Comparison of ENCODE assay signal across 13 cellular contexts in the genomic region with DNA sequence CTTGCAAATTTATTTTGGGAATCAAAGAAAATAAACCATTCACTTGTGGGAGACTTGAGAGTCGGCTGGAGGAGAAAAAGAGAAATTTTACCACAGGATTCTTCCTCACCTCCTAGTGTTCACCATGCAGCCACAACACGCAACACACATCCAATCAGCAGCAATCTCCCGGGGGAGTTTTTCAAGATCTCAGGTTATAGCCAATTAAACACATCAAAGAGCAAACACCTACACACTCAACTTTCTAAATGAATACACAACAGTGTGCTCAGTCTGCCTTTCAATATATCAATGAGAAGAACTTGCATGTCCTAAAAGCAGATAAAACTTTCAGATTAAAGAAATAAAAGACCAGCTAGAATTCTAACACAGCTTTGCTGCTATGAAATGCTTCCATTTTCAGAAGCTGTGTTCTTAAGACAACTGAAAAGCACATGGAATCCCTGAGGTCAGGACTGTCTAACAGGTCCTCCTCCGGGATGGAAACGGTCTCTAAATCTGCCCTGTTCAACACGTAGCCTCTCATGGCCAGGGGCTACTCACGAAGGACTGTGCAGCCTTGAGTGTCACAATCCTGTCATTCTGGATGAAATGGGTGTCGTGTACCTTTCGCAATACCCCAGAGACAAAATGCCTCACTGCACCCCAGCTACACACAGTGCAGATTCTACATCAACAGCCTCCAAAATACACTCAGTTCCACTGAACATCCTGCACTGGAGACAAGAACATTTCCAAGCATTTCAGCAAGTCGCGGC.
DNase-seq lines count a peak whose midpoint lies in the region; ATAC-seq and TF ChIP-seq lines count a peak whose summit lies in the region.
"Had no signal": no experiment of that assay in that cellular context is flagged by ENCODE, and none has a peak within 500 bp of the region (broad histone marks: within the 10 kb centered on the region; RNA-seq: fewer than 3 reads in every experiment).

No MANE protein-coding gene starts in this region.

- no peaks in the 10 kb centered on the region for H3K9me3 Mint-ChIP-seq in dendritic cell treated with granulocyte-macrophage colony-stimulating factor and Interleukin-4, amounts not matched to agents 40 ng/mL and 50 ng/mL, for 4 days
- H3K9me3 Mint-ChIP-seq in CD4-positive, alpha-beta T cell, result no peaks in the 10 kb centered on the region

- intact Hi-C loops in dendritic cell treated with granulocyte-macrophage colony-stimulating factor and Interleukin-4, amounts not matched to agents 40 ng/mL and 50 ng/mL, for 4 days (cut with micrococcal nuclease), result loop anchor here (5.0 kb wide), 1 partner anchor 161 kb away; no protein-coding TSS in a partner anchor
- intact Hi-C loops in ascending aorta (cut with DNase I), result no loop called here
- intact Hi-C loops in CD4-positive, alpha-beta T cell (cut with DNase I, micrococcal nuclease), result no loop called here

- H3K27me3 ChIP-seq in ascending aorta, result no peaks in the 10 kb centered on the region
- H3K27me3 ChIP-seq in CD4-positive, alpha-beta T cell (ENCODE audit: control insufficient read depth, insufficient read depth, low read length), result no peaks in the 10 kb centered on the region
- H3K27me3 ChIP-seq: esophagus muscularis mucosa had no signal

- no peaks in the 10 kb centered on the region for H3K9me3 ChIP-seq in ascending aorta
- no peaks in the 10 kb centered on the region for H3K9me3 ChIP-seq in CD4-positive, alpha-beta T cell (ENCODE audit: control insufficient read depth, low read length)
- H3K9me3 ChIP-seq: esophagus muscularis mucosa, thoracic aorta had no signal

- H3K4me3 ChIP-seq in ascending aorta, result no peak overlapping the region
- H3K4me3 ChIP-seq: esophagus muscularis mucosa, thoracic aorta had no signal

- H3K4me3 Mint-ChIP-seq in dendritic cell treated with granulocyte-macrophage colony-stimulating factor and Interleukin-4, amounts not matched to agents 40 ng/mL and 50 ng/mL, for 4 days, result no peak overlapping the region
- no peak overlapping the region for H3K4me3 Mint-ChIP-seq in CD4-positive, alpha-beta T cell

- in situ Hi-C loops in GM13976 (cut with MboI; ENCODE audit: low sequenced_read_pairs, unreplicated experiment), result no loop called here

- POLR2A ChIA-PET in CD4-positive, alpha-beta T cell (lab: Charles Lee), result no interaction called here

- H3K36me3 ChIP-seq in ascending aorta, result no peaks in the 10 kb centered on the region
- H3K36me3 ChIP-seq: esophagus muscularis mucosa, thoracic aorta had no signal

- CTCF ChIA-PET in CD4-positive, alpha-beta T cell (lab: Charles Lee), result no interaction called here

- DNase-seq in GM13976 (ENCODE audit: low spot score) (peak; percentile 77), ascending aorta (ENCODE audit: low spot score in 2 of 2) (no peak), activated gamma-delta T cell (lab: John Stamatoyannopoulos, UW) (no peak)
- DNase-seq in NK-92 treated with Interleukin-12 subunit alpha and Interleukin-12 subunit beta, amount 100 ng/mL, for 24 hours (lab: John Stamatoyannopoulos, UW), result no peak
- DNase-seq in CD4-positive, alpha-beta T cell, result no peak
- DNase-seq: anterior cingulate cortex, NCI-H187 treated with DMSO at 0.1 percent for 48 hours, T-helper 1 cell had no signal

- peak overlapping the region; percentile 19 for H3K27ac Mint-ChIP-seq in dendritic cell treated with granulocyte-macrophage colony-stimulating factor and Interleukin-4, amounts not matched to agents 40 ng/mL and 50 ng/mL, for 4 days
- no peak overlapping the region for H3K27ac Mint-ChIP-seq in CD4-positive, alpha-beta T cell

- H3K4me1 Mint-ChIP-seq in dendritic cell treated with granulocyte-macrophage colony-stimulating factor and Interleukin-4, amounts not matched to agents 40 ng/mL and 50 ng/mL, for 4 days (ENCODE audit: low read depth), result peaks cover 81% of the 10 kb centered on the region
- H3K4me1 Mint-ChIP-seq in CD4-positive, alpha-beta T cell (ENCODE audit: low read depth), result peaks cover 28% of the 10 kb centered on the region

- no peaks in the 10 kb centered on the region for H3K27me3 Mint-ChIP-seq in dendritic cell treated with granulocyte-macrophage colony-stimulating factor and Interleukin-4, amounts not matched to agents 40 ng/mL and 50 ng/mL, for 4 days
- H3K27me3 Mint-ChIP-seq in CD4-positive, alpha-beta T cell, result no peaks in the 10 kb centered on the region

- ATAC-seq in GM19328 (IDR thresholded peaks at IDR 0.05; ENCODE audit: unreplicated experiment) (peak; percentile 63), HG03354 (IDR thresholded peaks at IDR 0.05; ENCODE audit: poor library complexity, severe bottlenecking, unreplicated experiment) (peak; percentile 45)
- ATAC-seq in CD4-positive, alpha-beta T cell (ENCODE audit: poor library complexity), result no peak

- H3K4me1 ChIP-seq in ascending aorta, result no peaks in the 10 kb centered on the region

- H3K27ac ChIP-seq in ascending aorta, result no peak overlapping the region
- H3K27ac ChIP-seq in CD4-positive, alpha-beta T cell (ENCODE audit: low read depth, low read length), result no peak overlapping the region
- H3K27ac ChIP-seq: esophagus muscularis mucosa, thoracic aorta had no signal

- TF ChIP-seq CTCF in GM13976 (IDR thresholded peaks at IDR 0.05; ENCODE audit: borderline replicate concordance, control extremely low read depth, extremely low read depth, insufficient read depth, missing control alignments), result no peak
- no peak for TF ChIP-seq CTCF in ascending aorta (IDR thresholded peaks at IDR 0.05)
- no peak for TF ChIP-seq CTCF in CD4-positive, alpha-beta T cell (IDR thresholded peaks at IDR 0.05)

- H3K36me3 Mint-ChIP-seq in dendritic cell treated with granulocyte-macrophage colony-stimulating factor and Interleukin-4, amounts not matched to agents 40 ng/mL and 50 ng/mL, for 4 days (ENCODE audit: low read depth), result peaks cover 69% of the 10 kb centered on the region
- peaks cover 8% of the 10 kb centered on the region for H3K36me3 Mint-ChIP-seq in CD4-positive, alpha-beta T cell (ENCODE audit: low read depth)
